In genomic region chr22:21514117-21514516, GRCh38 we compare ENCODE assay signal across 2 cellular contexts. TPM values are rescaled to one million over a fixed set of nuclear protein-coding genes. Genes with fewer than 3 reads are reported as not detected.
"Had no signal": no experiment of that assay in that cellular context is flagged by ENCODE, and none has a peak within 500 bp of the region (broad histone marks: within the 10 kb centered on the region; RNA-seq: fewer than 3 reads in every experiment).

No MANE protein-coding gene starts in this region.

RNA-seq across cellular contexts. Expression of gene RIMBP3C, which starts 37.1 kb away (rescaled TPM):
- total RNA-seq: esophagus squamous epithelium had no signal
- polyA plus RNA-seq: urinary bladder had no signal
